22 cellular contexts compared by ENCODE assay signal in the genomic region with DNA sequence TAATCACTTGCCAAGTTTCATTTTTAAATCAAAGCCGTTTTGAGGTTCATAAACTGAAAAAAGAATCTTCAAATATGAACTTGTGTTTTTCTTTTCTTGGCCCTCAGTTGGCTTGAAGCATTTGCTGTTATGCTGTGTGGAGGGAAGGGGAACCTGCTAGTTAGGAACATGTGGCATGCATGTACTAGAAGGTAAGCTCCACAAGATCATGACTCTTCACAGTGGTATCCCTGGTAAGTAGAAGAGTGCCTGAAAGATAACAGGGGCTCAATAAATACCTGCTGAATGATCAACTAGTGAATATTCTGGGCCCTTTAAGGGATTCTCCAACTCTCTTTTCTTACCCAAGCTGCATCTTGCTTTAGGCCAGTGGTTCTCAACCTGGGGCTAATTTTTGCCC.
"Had no signal": no experiment of that assay in that cellular context is flagged by ENCODE, and none has a peak within 500 bp of the region (broad histone marks: within the 10 kb centered on the region; RNA-seq: fewer than 3 reads in every experiment).

No MANE protein-coding gene starts in this region.

- H3K4me3 Mint-ChIP-seq: activated naive CD8-positive, alpha-beta T cell; activated T-helper 17 cell treated with anti-CD3 and anti-CD28 coated beads, Interleukin-2, amount 50 U/mL, for 72 hours; memory B cell; naive B cell; stimulated activated memory B cell treated with anti-CD40 and anti-IgM and Interleukin-4, amounts not matched to agents 10 μg/mL and 1 μg/mL and 100 μg/mL, for 72 hours; T-helper 1 cell treated with Interleukin-12 subunit alpha and Interleukin-12 subunit beta and Interleukin-4 antibody, amounts not matched to agents 30 μg/mL and 1 μg/mL, for 36 hours; WTC11 had no signal

- H3K9me3 Mint-ChIP-seq: activated T-helper 17 cell treated with anti-CD3 and anti-CD28 coated beads, Interleukin-2, amount 50 U/mL, for 72 hours; memory B cell; stimulated activated memory B cell treated with anti-CD40 and anti-IgM and Interleukin-4, amounts not matched to agents 10 μg/mL and 1 μg/mL and 100 μg/mL, for 72 hours; T-helper 1 cell treated with Interleukin-12 subunit alpha and Interleukin-12 subunit beta and Interleukin-4 antibody, amounts not matched to agents 30 μg/mL and 1 μg/mL, for 36 hours; WTC11 had no signal

- H3K27ac ChIP-seq: epithelial cell of prostate, parathyroid adenoma, right lobe of liver, stomach, testis had no signal

- ATAC-seq: activated T-helper 17 cell treated with anti-CD3 and anti-CD28 coated beads, Interleukin-2, amount 50 U/mL, for 72 hours; mucosa of descending colon; stimulated activated memory B cell treated with anti-CD40 and anti-IgM and Interleukin-4, amounts not matched to agents 10 μg/mL and 1 μg/mL and 100 μg/mL, for 72 hours; WTC11 had no signal

- H3K27ac Mint-ChIP-seq: activated naive CD8-positive, alpha-beta T cell; activated T-helper 17 cell treated with anti-CD3 and anti-CD28 coated beads, Interleukin-2, amount 50 U/mL, for 72 hours; memory B cell; stimulated activated memory B cell treated with anti-CD40 and anti-IgM and Interleukin-4, amounts not matched to agents 10 μg/mL and 1 μg/mL and 100 μg/mL, for 72 hours; T-helper 1 cell treated with Interleukin-12 subunit alpha and Interleukin-12 subunit beta and Interleukin-4 antibody, amounts not matched to agents 30 μg/mL and 1 μg/mL, for 36 hours; WTC11 had no signal

- H2AFZ ChIP-seq: parathyroid adenoma had no signal

- H3K4me1 ChIP-seq: parathyroid adenoma, right lobe of liver, testis had no signal

- H3K36me3 Mint-ChIP-seq: WTC11 had no signal

- H3K27me3 Mint-ChIP-seq: activated naive CD8-positive, alpha-beta T cell; activated T-helper 17 cell treated with anti-CD3 and anti-CD28 coated beads, Interleukin-2, amount 50 U/mL, for 72 hours; memory B cell; naive B cell; stimulated activated memory B cell treated with anti-CD40 and anti-IgM and Interleukin-4, amounts not matched to agents 10 μg/mL and 1 μg/mL and 100 μg/mL, for 72 hours had no signal

- H3K9ac ChIP-seq: parathyroid adenoma had no signal

- DNase-seq: activated naive CD4-positive, alpha-beta T cell; activated T-cell treated with anti-CD3 and anti-CD28 coated beads, Interleukin-2, amount 50 U/mL, for 1 hour; cortex of kidney; foreskin fibroblast; glutamatergic neuron; mucosa of descending colon; naive B cell; nucleus accumbens; right lobe of liver; small intestine; stimulated activated CD4-positive, alpha-beta T cell treated with anti-CD3 and anti-CD28 coated beads, Interleukin-15, amount 100 ng/mL, for 24 hours; stomach; T1000; testis had no signal

- H3K9me3 ChIP-seq: mucosa of descending colon, right lobe of liver, stomach, testis had no signal

- H3K27me3 ChIP-seq: right lobe of liver, stomach, testis had no signal

- H3K4me1 Mint-ChIP-seq: activated T-helper 17 cell treated with anti-CD3 and anti-CD28 coated beads, Interleukin-2, amount 50 U/mL, for 72 hours; memory B cell had no signal

- H3K4me3 ChIP-seq: mucosa of descending colon, right lobe of liver, stomach, testis had no signal

- H3K36me3 ChIP-seq: stomach had no signal

- H3K79me2 ChIP-seq: parathyroid adenoma had no signal
